In the genomic region with DNA sequence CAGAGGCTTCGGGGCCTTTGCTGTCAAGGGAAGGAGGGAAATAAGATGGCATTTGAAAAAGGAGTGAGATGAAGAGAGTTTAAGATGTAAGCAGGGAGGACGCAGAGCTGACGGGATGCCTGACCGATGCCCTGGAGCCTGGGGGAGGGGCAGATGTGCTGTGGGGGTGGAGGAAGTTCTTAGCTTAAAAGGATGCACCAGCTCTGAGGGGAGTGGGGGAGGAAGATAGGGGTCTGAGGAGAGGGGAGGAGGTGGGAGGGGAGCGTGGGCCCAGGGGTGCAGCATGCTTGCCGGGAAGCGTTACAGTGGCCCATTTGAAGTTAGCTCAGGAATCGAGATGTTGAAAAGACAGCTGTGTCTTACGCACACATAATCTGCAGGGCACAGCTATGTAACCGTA, we compare ENCODE assay signal across 18 cellular contexts. TPM values are rescaled to one million over a fixed set of nuclear protein-coding genes. Genes with fewer than 3 reads are reported as not detected.
DNase-seq lines count a peak whose midpoint lies in the region; ATAC-seq and TF ChIP-seq lines count a peak whose summit lies in the region.
"Had no signal": no experiment of that assay in that cellular context is flagged by ENCODE, and none has a peak within 500 bp of the region (broad histone marks: within the 10 kb centered on the region; RNA-seq: fewer than 3 reads in every experiment).

No MANE protein-coding gene starts in this region.

- no peak for TF ChIP-seq POLR2A in tibial nerve (IDR thresholded peaks at IDR 0.05)

- H3K27me3 Mint-ChIP-seq in stimulated activated naive CD8-positive, alpha-beta T cell treated with anti-CD3 and anti-CD28 coated beads, Interleukin-15, amount 100 ng/mL, for 72 hours: no peaks in the 10 kb centered on the region
- peaks cover 16 to 17% of the 10 kb centered on the region in 2 donors for H3K27me3 Mint-ChIP-seq in effector memory CD8-positive, alpha-beta T cell
- no peaks in the 10 kb centered on the region for H3K27me3 Mint-ChIP-seq in mesothelial cell of epicardium (ENCODE audit: low read depth)
- H3K27me3 Mint-ChIP-seq in CD8-positive, alpha-beta memory T cell: peaks cover 7 to 9% of the 10 kb centered on the region in 2 donors

- H3K4me3 ChIP-seq in tibial nerve: no peak overlapping the region
- no peak overlapping the region for H3K4me3 ChIP-seq in CD8-positive, alpha-beta memory T cell (ENCODE audit: low read length)
- H3K4me3 ChIP-seq: A549 had no signal

- H3K27ac ChIP-seq in tibial nerve: no peak overlapping the region
- no peak overlapping the region for H3K27ac ChIP-seq in CD8-positive, alpha-beta memory T cell (ENCODE audit: low read depth, low read length)
- H3K27ac ChIP-seq: A549 had no signal

- peaks cover 13 to 26% of the 10 kb centered on the region in 2 donors for H3K9me3 Mint-ChIP-seq in stimulated activated naive CD8-positive, alpha-beta T cell treated with anti-CD3 and anti-CD28 coated beads, Interleukin-15, amount 100 ng/mL, for 72 hours
- H3K9me3 Mint-ChIP-seq in effector memory CD8-positive, alpha-beta T cell: no peaks in the 10 kb centered on the region
- H3K9me3 Mint-ChIP-seq in mesothelial cell of epicardium: peaks cover 2% of the 10 kb centered on the region
- no peaks in the 10 kb centered on the region for H3K9me3 Mint-ChIP-seq in CD8-positive, alpha-beta memory T cell
- H3K9me3 Mint-ChIP-seq: CD4-positive, alpha-beta T cell had no signal

- no peak overlapping the region for H3K4me3 Mint-ChIP-seq in stimulated activated naive CD8-positive, alpha-beta T cell treated with anti-CD3 and anti-CD28 coated beads, Interleukin-15, amount 100 ng/mL, for 72 hours
- no peak overlapping the region for H3K4me3 Mint-ChIP-seq in effector memory CD8-positive, alpha-beta T cell
- no peak overlapping the region for H3K4me3 Mint-ChIP-seq in mesothelial cell of epicardium
- no peak overlapping the region for H3K4me3 Mint-ChIP-seq in CD8-positive, alpha-beta memory T cell
- H3K4me3 Mint-ChIP-seq: CD4-positive, alpha-beta T cell had no signal

- CTCF ChIA-PET in CD8-positive, alpha-beta memory T cell (lab: Charles Lee): interaction anchor here (0.5 kb wide), 1 partner anchor 44 kb away, joined by 3 read pairs; no protein-coding TSS in a partner anchor

- H3K9me3 ChIP-seq in tibial nerve: peaks cover 0 to 6% (median 0%) of the 10 kb centered on the region in 4 donors
- no peaks in the 10 kb centered on the region for H3K9me3 ChIP-seq in CD8-positive, alpha-beta memory T cell (ENCODE audit: low read length)

- no peaks in the 10 kb centered on the region for H3K36me3 Mint-ChIP-seq in effector memory CD8-positive, alpha-beta T cell (ENCODE audit: insufficient read depth)
- no peaks in the 10 kb centered on the region for H3K36me3 Mint-ChIP-seq in mesothelial cell of epicardium
- H3K36me3 Mint-ChIP-seq in CD8-positive, alpha-beta memory T cell: no peaks in the 10 kb centered on the region

- H3K4me1 ChIP-seq in tibial nerve: no peaks in the 10 kb centered on the region
- H3K4me1 ChIP-seq in CD8-positive, alpha-beta memory T cell (ENCODE audit: insufficient read depth, low read length): no peaks in the 10 kb centered on the region
- H3K4me1 ChIP-seq: A549 had no signal

- H3K4me1 Mint-ChIP-seq in stimulated activated naive CD8-positive, alpha-beta T cell treated with anti-CD3 and anti-CD28 coated beads, Interleukin-15, amount 100 ng/mL, for 72 hours: peaks cover 14% of the 10 kb centered on the region
- H3K4me1 Mint-ChIP-seq in effector memory CD8-positive, alpha-beta T cell (ENCODE audit: low read depth in 2 of 2): peaks cover 7 to 8% of the 10 kb centered on the region in 2 donors
- H3K4me1 Mint-ChIP-seq in mesothelial cell of epicardium: peaks cover 19% of the 10 kb centered on the region
- peaks cover 6 to 7% (median 6%) of the 10 kb centered on the region in 3 donors for H3K4me1 Mint-ChIP-seq in CD8-positive, alpha-beta memory T cell

- POLR2A ChIA-PET in CD8-positive, alpha-beta memory T cell (lab: Charles Lee): no interaction called here

- TF ChIP-seq CTCF in mesothelial cell of epicardium (IDR thresholded peaks at IDR 0.05; ENCODE audit: unreplicated experiment) (no peak), tibial nerve (IDR thresholded peaks at IDR 0.05) (no peak)

- ATAC-seq in stimulated activated naive CD8-positive, alpha-beta T cell treated with anti-CD3 and anti-CD28 coated beads, Interleukin-15, amount 100 ng/mL, for 72 hours: no peak
- ATAC-seq in stimulated activated naive CD8-positive, alpha-beta T cell treated with anti-CD3 and anti-CD28 coated beads, Interleukin-15, Interleukin-2, amounts not matched to agents 100 U/mL and 50 U/mL, for 24 hours: no peak
- no peak for ATAC-seq in effector memory CD8-positive, alpha-beta T cell (replicated peaks)
- ATAC-seq: HepG2, Panc1, Right ventricle myocardium inferior had no signal

- H3K27me3 ChIP-seq in tibial nerve: no peaks in the 10 kb centered on the region
- H3K27me3 ChIP-seq in CD8-positive, alpha-beta memory T cell (ENCODE audit: insufficient read depth, low read length, poor library complexity, severe bottlenecking): no peaks in the 10 kb centered on the region

- H3K36me3 ChIP-seq in tibial nerve: no peaks in the 10 kb centered on the region
- no peaks in the 10 kb centered on the region for H3K36me3 ChIP-seq in CD8-positive, alpha-beta memory T cell (ENCODE audit: insufficient read depth, low read length)

- no peak for DNase-seq in stimulated activated naive CD8-positive, alpha-beta T cell treated with anti-CD3 and anti-CD28 coated beads, Interleukin-15, amount 100 ng/mL, for 72 hours
- no peak for DNase-seq in stimulated activated naive CD8-positive, alpha-beta T cell treated with anti-CD3 and anti-CD28 coated beads, Interleukin-15, Interleukin-2, amounts not matched to agents 100 U/mL and 50 U/mL, for 24 hours
- DNase-seq in effector memory CD8-positive, alpha-beta T cell: no peak
- DNase-seq in mesothelial cell of epicardium (ENCODE audit: low spot score in 2 of 2, unreplicated experiment in 2 of 2) (no peak), tibial nerve (ENCODE audit: low spot score in 2 of 2) (no peak), superior temporal gyrus (ENCODE audit: extremely low spot score) (no peak)
- no peak for DNase-seq in effector CD4-positive, alpha-beta T cell
- no peak for DNase-seq in CD8-positive, alpha-beta memory T cell
- DNase-seq: AML-193; CD4-positive, alpha-beta T cell; MM.1S; NCI-H1105 treated with DMSO at 0.1 percent for 48 hours; NCI-H187; NCI-H774 had no signal

- WGBS in tibial nerve, 2 donors: 29 to 30% methylated on average over 10 of the region's 10 CpGs

- peak overlapping the region; percentile 55 to 92 for H3K27ac Mint-ChIP-seq in stimulated activated naive CD8-positive, alpha-beta T cell treated with anti-CD3 and anti-CD28 coated beads, Interleukin-15, amount 100 ng/mL, for 72 hours
- H3K27ac Mint-ChIP-seq in effector memory CD8-positive, alpha-beta T cell: peak overlapping the region; percentile 19 to 82
- H3K27ac Mint-ChIP-seq in mesothelial cell of epicardium: peak overlapping the region; percentile 11
- H3K27ac Mint-ChIP-seq in CD8-positive, alpha-beta memory T cell: peak overlapping the region in 3 of 8 donors; percentile 2 to 35 (median 15)
- H3K27ac Mint-ChIP-seq: CD4-positive, alpha-beta T cell had no signal

- TF ChIP-seq EP300 in tibial nerve (IDR thresholded peaks at IDR 0.05): no peak

RNA-seq across cellular contexts. Expression of gene RPS6KA4, which starts 56.3 kb away (rescaled TPM):
- 27.6 to 30.1 TPM (median 30.1 TPM) in 3 replicates for total RNA-seq in mesothelial cell of epicardium
- 10 to 100 TPM; 23.7 to 34.3 (median 26.2) TPM for total RNA-seq in tibial nerve
- 10 to 100 TPM; 38.0 to 39.0 TPM for total RNA-seq in CD8-positive, alpha-beta memory T cell
- 15.9 TPM for polyA plus RNA-seq in CD8-positive, alpha-beta memory T cell
